ENCODE assay signal across 10 cellular contexts in genomic region chr20:41312007-41312406, GRCh38. TPM values are rescaled to one million over a fixed set of nuclear protein-coding genes. Genes with fewer than 3 reads are reported as not detected.
"Had no signal": no experiment of that assay in that cellular context is flagged by ENCODE, and none has a peak within 500 bp of the region (broad histone marks: within the 10 kb centered on the region; RNA-seq: fewer than 3 reads in every experiment).

No MANE protein-coding gene starts in this region.

RNA-seq across cellular contexts. Expression of gene EMILIN3, which starts 54.6 kb away (rescaled TPM):
- total RNA-seq: activated CD4-positive, alpha-beta memory T cell treated with anti-CD3 and anti-CD28 coated beads, Interleukin-2, amount 10 ng/mL, durations not matched to agents 7 days and 5 days; activated CD4-positive, alpha-beta T cell treated with anti-CD3 and anti-CD28 coated beads, Interleukin-2, amount 10 ng/mL, durations not matched to agents 7 days and 5 days; activated CD8-positive, alpha-beta memory T cell treated with anti-CD3 and anti-CD28 coated beads, Interleukin-2, amount 10 ng/mL, durations not matched to agents 7 days and 5 days; activated CD8-positive, alpha-beta T cell treated with anti-CD3 and anti-CD28 coated beads, Interleukin-2, amount 10 ng/mL, durations not matched to agents 7 days and 5 days; activated naive CD8-positive, alpha-beta T cell treated with anti-CD3 and anti-CD28 coated beads, Interleukin-2, amount 10 ng/mL, durations not matched to agents 7 days and 5 days; activated T-helper 2 cell treated with anti-CD3 and anti-CD28 coated beads, Interferon-gamma antibody, Interleukin-2, Interleukin-4, amounts not matched to agents 10 μg/mL and 5 μg/mL and 100 μg/mL, durations not matched to agents 14 hours and 24 hours and 36 hours; bronchial epithelial cell; T-cell; T-helper 17 cell; T-helper 2 cell treated with Interferon-gamma antibody and Interleukin-4, amounts not matched to agents 100 ng/mL and 5 ng/mL, for 36 hours had no signal
